ENCODE assay signal across 8 cellular contexts in genomic region chr3:130892759-130893239, GRCh38. TPM values are rescaled to one million over a fixed set of nuclear protein-coding genes. Genes with fewer than 3 reads are reported as not detected.
DNase-seq lines count a peak whose midpoint lies in the region; ATAC-seq and TF ChIP-seq lines count a peak whose summit lies in the region.

No MANE protein-coding gene starts in this region.

- H3K4me1 ChIP-seq in ES-I3 (ENCODE audit: insufficient read depth, low read length) (peaks cover 19% of the 10 kb centered on the region), tibial nerve (peaks cover 0 to 35% (median 13%) of the 10 kb centered on the region in 4 donors)

- DNase-seq in H7 (peak; percentile 68), LNCaP clone FGC (ENCODE audit: low read depth) (peak; percentile 58), RPMI7951 (ENCODE audit: low read depth) (peak; percentile 77), glomerular endothelial cell (ENCODE audit: extremely low read depth, low read depth, low spot score) (peak; percentile 61), omental fat pad (ENCODE audit: low spot score) (no peak), tibial nerve (ENCODE audit: low spot score in 2 of 2) (peak; percentile 47 to 86)
- DNase-seq in activated naive CD4-positive, alpha-beta T cell treated with anti-CD3 and anti-CD28 coated beads, Interleukin-2, amount 50 U/mL, for 72 hours (ENCODE audit: low spot score in 2 of 2) = peak in 1 of 2 donors; percentile 61

- TF ChIP-seq EP300 in tibial nerve (IDR thresholded peaks at IDR 0.05) = no peak

- peak overlapping the region; percentile 97 to 98 (median 98) for H3K27ac ChIP-seq in tibial nerve

- H3K36me3 ChIP-seq in ES-I3 (ENCODE audit: insufficient read depth, low read length) (no peaks in the 10 kb centered on the region), H7 (replicated peaks; ENCODE audit: control insufficient read depth, insufficient read depth, low read length) (no peaks in the 10 kb centered on the region), tibial nerve (no peaks in the 10 kb centered on the region)

- H3K36me3 Mint-ChIP-seq in activated naive CD4-positive, alpha-beta T cell treated with anti-CD3 and anti-CD28 coated beads, Interleukin-2, amount 50 U/mL, for 72 hours = peaks cover 6 to 17% of the 10 kb centered on the region in 2 donors

- 4% methylated on average over 10 of the region's 10 CpGs for WGBS in tibial nerve, 2 donors

- TF ChIP-seq CTCF in LNCaP clone FGC (IDR thresholded peaks at IDR 0.05; ENCODE audit: control insufficient read depth, extremely low read depth, insufficient read depth) = peak; percentile 85
- peak in 2 of 3 donors; percentile 39 to 52 for TF ChIP-seq CTCF in omental fat pad (IDR thresholded peaks at IDR 0.05)
- peak; percentile 79 to 91 (median 87) for TF ChIP-seq CTCF in tibial nerve (IDR thresholded peaks at IDR 0.05)

- peak overlapping the region; percentile 99; the same call in 1 of the 2 replicates for H3K9ac ChIP-seq in ES-I3 (ENCODE audit: low read depth, low read length)

- H3K9me3 Mint-ChIP-seq in activated naive CD4-positive, alpha-beta T cell treated with anti-CD3 and anti-CD28 coated beads, Interleukin-2, amount 50 U/mL, for 72 hours = no peaks in the 10 kb centered on the region

- H3K4me3 ChIP-seq in H7 (ENCODE audit: insufficient read depth, low read depth, low read length) (peak overlapping the region; percentile 91), LNCaP clone FGC (ENCODE audit: low read depth, low read length) (peak overlapping the region; percentile 81), tibial nerve (peak overlapping the region; percentile 76 to 93 (median 86))

- H3K27me3 ChIP-seq in H7 (ENCODE audit: control insufficient read depth, insufficient read depth, low read length) = no peaks in the 10 kb centered on the region
- no peaks in the 10 kb centered on the region for H3K27me3 ChIP-seq in tibial nerve

- no peak for TF ChIP-seq POLR2A in tibial nerve (IDR thresholded peaks at IDR 0.05)

- H3K9me3 ChIP-seq in ES-I3 (ENCODE audit: control insufficient read depth, insufficient read depth, low read length) (no peaks in the 10 kb centered on the region), tibial nerve (no peaks in the 10 kb centered on the region)

- ATAC-seq in activated naive CD4-positive, alpha-beta T cell treated with anti-CD3 and anti-CD28 coated beads, Interleukin-2, amount 50 U/mL, for 72 hours = peak; percentile 42 to 52
- ATAC-seq in omental fat pad (ENCODE audit: low FRiP score) = peak; percentile 55

- peak overlapping the region; percentile 99 for H3K27ac Mint-ChIP-seq in activated naive CD4-positive, alpha-beta T cell treated with anti-CD3 and anti-CD28 coated beads, Interleukin-2, amount 50 U/mL, for 72 hours

RNA-seq across cellular contexts. Expression of gene ATP2C1, which starts 1.1 kb away (rescaled TPM):
- total RNA-seq in H7 (2014; rRNA removed; shearing (Covaris generic)) = 32.4 and 39.4 TPM in 2 replicates
- total RNA-seq in RPMI7951 (2014; rRNA removed; shearing (Covaris generic)) = 62.5 and 67.1 TPM in 2 replicates
- total RNA-seq in activated naive CD4-positive, alpha-beta T cell treated with anti-CD3 and anti-CD28 coated beads, Interleukin-2, amount 50 U/mL, for 72 hours = 10 to 100 TPM; 60.8 to 74.8 TPM
- total RNA-seq in glomerular endothelial cell (70.8 and 84.8 TPM in 2 replicates), omental fat pad (10 to 100 TPM; 53.2 to 63.5 (median 61.6) TPM), tibial nerve (10 to 100 TPM; 46.2 to 80.4 (median 59.8) TPM)
